Comparison of ENCODE assay signal across 22 cellular contexts in the genomic region with DNA sequence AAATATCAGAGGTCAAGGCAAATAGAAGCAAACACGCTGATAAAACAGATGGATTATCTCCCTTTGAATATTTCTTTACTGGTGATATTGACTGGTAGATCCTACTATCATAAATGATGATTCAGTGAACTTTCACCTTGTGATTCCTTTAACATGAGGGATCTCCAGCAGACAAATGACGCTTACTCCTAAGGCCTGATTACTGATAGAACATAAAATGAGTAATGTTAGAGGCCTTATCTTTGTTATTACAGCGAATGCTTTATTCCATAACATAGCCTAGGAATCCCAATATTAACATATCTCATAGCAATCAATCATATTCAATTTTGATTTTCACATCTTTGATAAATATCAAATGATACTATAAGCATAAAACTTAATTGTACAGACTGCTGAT.
"Had no signal": no experiment of that assay in that cellular context is flagged by ENCODE, and none has a peak within 500 bp of the region (broad histone marks: within the 10 kb centered on the region; RNA-seq: fewer than 3 reads in every experiment).

No MANE protein-coding gene starts in this region.

- H3K4me1 Mint-ChIP-seq: stimulated activated memory B cell treated with anti-CD40 and anti-IgM and Interleukin-4, amounts not matched to agents 10 μg/mL and 1 μg/mL and 100 μg/mL, for 72 hours had no signal

- H3K36me3 ChIP-seq: gastrocnemius medialis, prostate gland, right lobe of liver, spleen, tibial artery, upper lobe of left lung, uterus had no signal

- H3K4me3 ChIP-seq: gastrocnemius medialis, lung, prostate gland, right lobe of liver, spleen, tibial artery, upper lobe of left lung, uterus had no signal

- H3K4me3 Mint-ChIP-seq: dendritic cell treated with granulocyte-macrophage colony-stimulating factor and Interleukin-4, amounts not matched to agents 40 ng/mL and 50 ng/mL, for 4 days; endodermal cell; nephron progenitor cell; stimulated activated memory B cell treated with anti-CD40 and anti-IgM and Interleukin-4, amounts not matched to agents 10 μg/mL and 1 μg/mL and 100 μg/mL, for 72 hours; stimulated activated naive CD8-positive, alpha-beta T cell treated with anti-CD3 and anti-CD28 coated beads, Interleukin-15, Interleukin-2, amounts not matched to agents 100 ng/mL and 50 ng/mL, for 24 hours had no signal

- ATAC-seq: gastrocnemius medialis; left colon; left ventricle myocardium superior; right lobe of liver; stimulated activated memory B cell treated with anti-CD40 and anti-IgM and Interleukin-4, amounts not matched to agents 10 μg/mL and 1 μg/mL and 100 μg/mL, for 72 hours had no signal

- H3K27ac ChIP-seq: gastrocnemius medialis, parathyroid adenoma, prostate gland, right lobe of liver, spleen, tibial artery, upper lobe of left lung, uterus had no signal

- H3K9me3 Mint-ChIP-seq: dendritic cell treated with granulocyte-macrophage colony-stimulating factor and Interleukin-4, amounts not matched to agents 40 ng/mL and 50 ng/mL, for 4 days; nephron progenitor cell had no signal

- H3K27me3 Mint-ChIP-seq: dendritic cell treated with granulocyte-macrophage colony-stimulating factor and Interleukin-4, amounts not matched to agents 40 ng/mL and 50 ng/mL, for 4 days; stimulated activated memory B cell treated with anti-CD40 and anti-IgM and Interleukin-4, amounts not matched to agents 10 μg/mL and 1 μg/mL and 100 μg/mL, for 72 hours; stimulated activated naive CD8-positive, alpha-beta T cell treated with anti-CD3 and anti-CD28 coated beads, Interleukin-15, Interleukin-2, amounts not matched to agents 100 ng/mL and 50 ng/mL, for 24 hours had no signal

- H3K9me3 ChIP-seq: gastrocnemius medialis, prostate gland, right lobe of liver, spleen, tibial artery, upper lobe of left lung, uterus had no signal

- DNase-seq: endodermal cell; gastrocnemius medialis; left colon; left ventricle myocardium superior; mesenchymal stem cell; midbrain; nephron progenitor cell; retina; right lobe of liver; spleen; stimulated activated CD4-positive, alpha-beta T cell treated with anti-CD3 and anti-CD28 coated beads, Interleukin-15, amount 100 ng/mL, for 24 hours; stimulated activated CD4-positive, alpha-beta T cell treated with anti-CD3 and anti-CD28 coated beads, Interleukin-1b, Interleukin-23, amount 100 ng/mL, for 48 hours; stimulated activated CD4-positive, alpha-beta T cell treated with anti-CD3 and anti-CD28 coated beads, Interleukin-4, amount 100 ng/mL, for 24 hours; tibial artery; upper lobe of left lung; uterus had no signal

- H3K27ac Mint-ChIP-seq: dendritic cell treated with granulocyte-macrophage colony-stimulating factor and Interleukin-4, amounts not matched to agents 40 ng/mL and 50 ng/mL, for 4 days; endodermal cell; nephron progenitor cell; stimulated activated memory B cell treated with anti-CD40 and anti-IgM and Interleukin-4, amounts not matched to agents 10 μg/mL and 1 μg/mL and 100 μg/mL, for 72 hours; stimulated activated naive CD8-positive, alpha-beta T cell treated with anti-CD3 and anti-CD28 coated beads, Interleukin-15, Interleukin-2, amounts not matched to agents 100 ng/mL and 50 ng/mL, for 24 hours had no signal

- H3K4me1 ChIP-seq: parathyroid adenoma, prostate gland, right lobe of liver had no signal

- H3K27me3 ChIP-seq: gastrocnemius medialis, right lobe of liver, spleen, tibial artery, upper lobe of left lung, uterus had no signal
